In the genomic region with DNA sequence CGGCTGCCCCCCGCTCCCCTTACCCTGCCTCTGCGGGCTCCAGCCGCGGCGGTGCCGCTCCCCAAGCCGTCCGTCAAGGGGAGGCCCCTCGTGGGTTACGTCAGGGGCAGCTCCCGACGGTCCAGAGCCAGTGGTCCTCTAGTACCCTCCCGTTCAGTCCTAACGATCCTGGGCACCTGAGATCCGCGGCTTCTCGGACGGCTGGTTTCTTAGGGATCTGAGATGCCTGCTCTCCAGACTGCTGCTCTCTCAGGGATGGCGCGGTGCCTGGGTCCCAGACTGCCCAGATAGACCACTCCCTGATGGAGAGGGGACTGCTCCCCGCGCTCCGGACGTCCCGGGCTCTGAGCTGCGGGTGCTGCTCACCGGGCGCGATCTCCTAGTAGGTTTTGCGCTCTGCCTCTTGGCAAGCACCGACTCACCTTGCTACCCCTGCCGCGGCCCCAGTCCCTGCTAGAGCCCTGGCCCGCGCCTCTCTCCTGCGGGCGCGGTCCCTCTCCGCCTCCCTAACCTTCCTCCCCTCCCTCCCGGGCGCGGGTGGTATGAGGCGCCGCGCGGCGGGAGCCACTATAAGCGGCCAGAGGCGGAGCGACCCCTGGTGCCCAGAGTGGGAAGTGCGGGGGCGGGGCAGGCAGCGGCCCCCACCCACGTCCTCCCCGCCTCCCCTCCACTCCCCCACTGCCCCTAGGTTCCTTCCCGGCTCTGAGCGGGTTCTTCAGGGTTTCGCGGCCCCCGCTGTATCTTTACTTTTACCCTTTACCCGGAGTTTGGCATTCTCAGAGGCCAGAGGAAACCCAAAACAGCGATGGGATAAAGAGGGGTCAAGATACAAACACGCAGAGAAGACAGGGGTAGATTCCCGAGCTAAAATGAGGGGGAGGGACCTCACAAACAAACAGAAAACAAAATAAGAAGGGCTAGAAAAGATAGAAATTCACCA, we compare ENCODE assay signal across 8 cellular contexts. TPM values are rescaled to one million over a fixed set of nuclear protein-coding genes. Genes with fewer than 3 reads are reported as not detected.
DNase-seq lines count a peak whose midpoint lies in the region; ATAC-seq lines count a peak whose summit lies in the region.

A gene (minus strand): TSS at position 544 of the 940 bp plus-strand sequence. CDS start 711 bp downstream, outside the sequence.

- peak within 1 kb of the TSS; percentile 81 for H3K18ac ChIP-seq in neuronal stem cell (ENCODE audit: low read length)

- H3K9me3 ChIP-seq in neuronal stem cell (replicated peaks in 1 of 2; ENCODE audit: control insufficient read depth in 2 of 2, insufficient read depth in 1 of 2, low read depth in 1 of 2, low read length in 2 of 2) = peaks cover 0 to 5% of the 10 kb centered on the region in 2 donors

- peak within 1 kb of the TSS; percentile 68 for H2BK12ac ChIP-seq in neuronal stem cell (ENCODE audit: low read length)

- H2AFZ ChIP-seq in neuronal stem cell (ENCODE audit: low read length) = peak within 1 kb of the TSS; percentile 97

- H4K91ac ChIP-seq in neuronal stem cell (ENCODE audit: low read depth, low read length, poor library complexity) = peak within 1 kb of the TSS; percentile 66

- H2BK120ac ChIP-seq in neuronal stem cell (ENCODE audit: low read depth, low read length) = peak within 1 kb of the TSS; percentile 67

- peak within 1 kb of the TSS; percentile 46 for H3K9ac ChIP-seq in neuronal stem cell (ENCODE audit: low read depth, low read length, poor library complexity)

- peak within 1 kb of the TSS; percentile 76 for H3K4me2 ChIP-seq in neuronal stem cell (ENCODE audit: insufficient read depth, low read length, poor library complexity, severe bottlenecking)

- peaks cover 18 to 43% of the 10 kb centered on the region in 2 donors for H3K4me1 ChIP-seq in neuronal stem cell (ENCODE audit: control insufficient read depth in 2 of 2, insufficient read depth in 1 of 2, low read depth in 1 of 2, low read length in 2 of 2)

- no peak within 1 kb of the TSS for H3K4ac ChIP-seq in neuronal stem cell (ENCODE audit: low read length)

- H3K27me3 ChIP-seq in neuronal stem cell (ENCODE audit: control insufficient read depth in 3 of 3, insufficient read depth in 3 of 3, low read depth in 1 of 3, low read length in 3 of 3) = peaks cover 20 to 89% (median 72%) of the 10 kb centered on the region in 3 experiments

- peak within 1 kb of the TSS; percentile 70 for H2BK15ac ChIP-seq in neuronal stem cell (ENCODE audit: low read length)

- H2AK5ac ChIP-seq in neuronal stem cell (ENCODE audit: low read depth, low read length) = peak within 1 kb of the TSS; percentile 57

- peak; percentile 56 for ATAC-seq in GM18907 (IDR thresholded peaks at IDR 0.05; ENCODE audit: unreplicated experiment)

- H3K4me3 ChIP-seq in neuronal stem cell (ENCODE audit: low read length in 2 of 2) = peak within 1 kb of the TSS; percentile 37 to 73

- in situ Hi-C loops in ACHN (cut with HindIII; ENCODE audit: low pct_ligation_motif_present, low pct_unique_long_range_greater_than_20kb, low sequenced_read_pairs) = no loop called here

- peak within 1 kb of the TSS; percentile 79 for H4K8ac ChIP-seq in neuronal stem cell (ENCODE audit: low read depth, low read length)

- WGBS in neuronal stem cell (ENCODE audit: extremely low coverage in 2 of 2, insufficient read length in 2 of 2, insufficient replicate concordance in 1 of 2), 2 donors = no CpG with 5 or more reads among the region's 65 CpGs

- DNase-seq in ACHN (peak; percentile 85), KG1 (lab: John Stamatoyannopoulos, UW) (peak; percentile 42), SHP77 (lab: John Stamatoyannopoulos, UW) (peak; percentile 31 to 72), foreskin melanocyte (peak; percentile 47), neuronal stem cell (ENCODE audit: low spot score) (peak; percentile 84), stromal cell of bone marrow (ENCODE audit: low read depth) (peak; percentile 41)
- DNase-seq in activated effector memory CD4-positive, alpha-beta T cell treated with anti-CD3 and anti-CD28 coated beads, Interleukin-2, amount 50 U/mL, for 16 hours = peak; percentile 96

- H2BK5ac ChIP-seq in neuronal stem cell (ENCODE audit: low read length) = no peak within 1 kb of the TSS

- H3K79me1 ChIP-seq in neuronal stem cell (ENCODE audit: low read depth, low read length) = no peaks in the 10 kb centered on the region

- H3K23ac ChIP-seq in neuronal stem cell (ENCODE audit: low read depth, low read length, poor library complexity) = peak within 1 kb of the TSS; percentile 86

- H3K27ac ChIP-seq in neuronal stem cell (replicated peaks; ENCODE audit: low read length) = no peak within 1 kb of the TSS

- H3K36me3 ChIP-seq in neuronal stem cell (replicated peaks in 1 of 2; ENCODE audit: control insufficient read depth in 2 of 2, insufficient read depth in 2 of 2, low read length in 2 of 2) = no peaks in the 10 kb centered on the region

- no peak within 1 kb of the TSS for H3K14ac ChIP-seq in neuronal stem cell (ENCODE audit: low read length)

RNA-seq across cellular contexts. Expression of the gene that starts here (rescaled TPM):
- 0.77 TPM for polyA plus RNA-seq in neuronal stem cell (2013, experiment 1 of 2)
- polyA plus RNA-seq in neuronal stem cell (2013, experiment 2 of 2) = 0.84 TPM

Comparison
In these comparisons a context has a peak if more than half of its experiments do, and no peak if none do; other contexts are left out.
1. DNase-seq: peak in every context shown above with its lines; median percentile 96 in activated effector memory CD4-positive, alpha-beta T cell treated with anti-CD3 and anti-CD28 coated beads, Interleukin-2, amount 50 U/mL, for 16 hours; 85 in ACHN; 84 in neuronal stem cell; 52 in SHP77; 47 in foreskin melanocyte; 42 in KG1; 41 in stromal cell of bone marrow.